Comparison of ENCODE assay signal across 16 cellular contexts in genomic region chr11:18264677-18265542, GRCh38. TPM values are rescaled to one million over a fixed set of nuclear protein-coding genes. Genes with fewer than 3 reads are reported as not detected.
DNase-seq lines count a peak whose midpoint lies in the region; ATAC-seq and TF ChIP-seq lines count a peak whose summit lies in the region.
"Had no signal": no experiment of that assay in that cellular context is flagged by ENCODE, and none has a peak within 500 bp of the region (broad histone marks: within the 10 kb centered on the region; RNA-seq: fewer than 3 reads in every experiment).

No MANE protein-coding gene starts in this region.

- peaks cover 26% of the 10 kb centered on the region for H3K4me1 Mint-ChIP-seq in dendritic cell treated with granulocyte-macrophage colony-stimulating factor and Interleukin-4, amounts not matched to agents 40 ng/mL and 50 ng/mL, for 4 days (ENCODE audit: low read depth)
- H3K4me1 Mint-ChIP-seq in memory B cell (peaks cover 27% of the 10 kb centered on the region), Calu3 (ENCODE audit: low read depth, unreplicated experiment) (peaks cover 31% of the 10 kb centered on the region)

- H3K36me3 Mint-ChIP-seq in dendritic cell treated with granulocyte-macrophage colony-stimulating factor and Interleukin-4, amounts not matched to agents 40 ng/mL and 50 ng/mL, for 4 days (ENCODE audit: low read depth) = no peaks in the 10 kb centered on the region
- H3K36me3 Mint-ChIP-seq in memory B cell (peaks cover 2% of the 10 kb centered on the region), Calu3 (ENCODE audit: insufficient read depth, unreplicated experiment) (peaks cover 3% of the 10 kb centered on the region)

- intact Hi-C loops in breast epithelium (cut with DNase I; ENCODE audit: low total_unique reads) (no loop called here), mammary epithelial cell (cut with micrococcal nuclease) (no loop called here), Calu3 (cut with micrococcal nuclease; ENCODE audit: unreplicated experiment) (no loop called here)
- intact Hi-C loops in dendritic cell treated with granulocyte-macrophage colony-stimulating factor and Interleukin-4, amounts not matched to agents 40 ng/mL and 50 ng/mL, for 4 days (cut with micrococcal nuclease) = no loop called here

- H3K27ac Mint-ChIP-seq in dendritic cell treated with granulocyte-macrophage colony-stimulating factor and Interleukin-4, amounts not matched to agents 40 ng/mL and 50 ng/mL, for 4 days = peak overlapping the region; percentile 23
- H3K27ac Mint-ChIP-seq in memory B cell = peak overlapping the region; percentile 90
- H3K27ac Mint-ChIP-seq in Calu3 (ENCODE audit: unreplicated experiment) = no peak overlapping the region
- H3K27ac Mint-ChIP-seq: CD4-positive, alpha-beta T cell had no signal

- H3K27me3 ChIP-seq in breast epithelium = no peaks in the 10 kb centered on the region
- H3K27me3 ChIP-seq in mammary epithelial cell (ENCODE audit: insufficient read depth, low read length) = no peaks in the 10 kb centered on the region

- H3K4me1 ChIP-seq in breast epithelium (no peaks in the 10 kb centered on the region), mammary epithelial cell (ENCODE audit: insufficient read depth, low read length) (peaks cover 17% of the 10 kb centered on the region)

- BruUV-seq in mammary epithelial cell (replicated peaks; lab: Mats Ljungman, UMichigan) (no TSS peak), Calu3 (replicated peaks; lab: Mats Ljungman, UMichigan) (no TSS peak)

- no peaks in the 10 kb centered on the region for H3K27me3 Mint-ChIP-seq in dendritic cell treated with granulocyte-macrophage colony-stimulating factor and Interleukin-4, amounts not matched to agents 40 ng/mL and 50 ng/mL, for 4 days
- no peaks in the 10 kb centered on the region for H3K27me3 Mint-ChIP-seq in memory B cell
- H3K27me3 Mint-ChIP-seq in Calu3 (ENCODE audit: unreplicated experiment) = no peaks in the 10 kb centered on the region
- H3K27me3 Mint-ChIP-seq: CD4-positive, alpha-beta T cell had no signal

- H3K4me3 Mint-ChIP-seq in dendritic cell treated with granulocyte-macrophage colony-stimulating factor and Interleukin-4, amounts not matched to agents 40 ng/mL and 50 ng/mL, for 4 days = no peak overlapping the region
- H3K4me3 Mint-ChIP-seq in memory B cell (no peak overlapping the region), Calu3 (ENCODE audit: low read depth, unreplicated experiment) (no peak overlapping the region)
- H3K4me3 Mint-ChIP-seq: CD4-positive, alpha-beta T cell had no signal

- H3K36me3 ChIP-seq in breast epithelium (no peaks in the 10 kb centered on the region), mammary epithelial cell (ENCODE audit: insufficient read depth, low read length) (no peaks in the 10 kb centered on the region)

- no peaks in the 10 kb centered on the region for H3K79me2 ChIP-seq in mammary epithelial cell (ENCODE audit: insufficient read depth, low read length)

- no peak for ATAC-seq in memory B cell (ENCODE audit: low read depth)
- no peak for ATAC-seq in GM19467 (IDR thresholded peaks at IDR 0.05; ENCODE audit: unreplicated experiment)
- ATAC-seq: A549, HCT116 had no signal

- H4K20me1 ChIP-seq in mammary epithelial cell (ENCODE audit: insufficient read depth, low read length) = no peaks in the 10 kb centered on the region

- TF ChIP-seq CTCF in breast epithelium (IDR thresholded peaks at IDR 0.05) = no peak
- TF ChIP-seq CTCF in mammary epithelial cell (conservative IDR thresholded peaks at IDR 0.05 in 1 of 2, IDR thresholded peaks at IDR 0.05 in 1 of 2; ENCODE audit: extremely low read depth in 1 of 2, insufficient read depth in 1 of 2, low read depth in 1 of 2, low read length in 2 of 2) = no peak
- no peak for TF ChIP-seq CTCF in Calu3 (IDR thresholded peaks at IDR 0.05; ENCODE audit: unreplicated experiment)

- TF ChIP-seq POLR2A in breast epithelium (IDR thresholded peaks at IDR 0.05) = no peak

- WGBS in mammary epithelial cell (ENCODE audit: low coverage, missing lambda C conversion rate) = 88% methylated on average over 1 of the region's 1 CpG

- no peak overlapping the region for H3K9ac ChIP-seq in mammary epithelial cell (ENCODE audit: insufficient read depth, low read length)
- H3K9ac ChIP-seq: GM23248 had no signal

- CTCF ChIA-PET in mammary epithelial cell (lab: Charles Lee; ENCODE audit: low non-redundant PET) = no interaction called here
- CTCF ChIA-PET in Calu3 (lab: Charles Lee) = no interaction called here

- no peak overlapping the region for H3K4me2 ChIP-seq in mammary epithelial cell (ENCODE audit: insufficient read depth, low read depth, low read length)
- H3K4me2 ChIP-seq: A549 had no signal

- peak overlapping the region; percentile 35 to 85 for H3K27ac ChIP-seq in breast epithelium
- H3K27ac ChIP-seq in mammary epithelial cell (ENCODE audit: insufficient read depth, low read depth, low read length) = no peak overlapping the region
- H3K27ac ChIP-seq: A549, GM23248 had no signal

- DNase-seq in breast epithelium (ENCODE audit: low spot score in 2 of 2) (no peak), mammary epithelial cell (no peak), memory B cell (ENCODE audit: low spot score in 2 of 2) (no peak), Ammon's horn (ENCODE audit: low spot score) (no peak), Calu3 (no peak), foreskin melanocyte (no peak)
- DNase-seq: CD4-positive, alpha-beta T cell; GM23248; KBM-7; NCI-H146; NCI-H2081; NCI-H510A treated with DMSO at 0.1 percent for 48 hours had no signal

- H3K9me3 Mint-ChIP-seq in dendritic cell treated with granulocyte-macrophage colony-stimulating factor and Interleukin-4, amounts not matched to agents 40 ng/mL and 50 ng/mL, for 4 days = no peaks in the 10 kb centered on the region
- H3K9me3 Mint-ChIP-seq in memory B cell = peaks cover 2% of the 10 kb centered on the region
- H3K9me3 Mint-ChIP-seq in Calu3 (ENCODE audit: low read depth, unreplicated experiment) = no peaks in the 10 kb centered on the region
- H3K9me3 Mint-ChIP-seq: CD4-positive, alpha-beta T cell had no signal

- H3K9me3 ChIP-seq in breast epithelium (no peaks in the 10 kb centered on the region), mammary epithelial cell (replicated peaks; ENCODE audit: insufficient read depth, low read length) (no peaks in the 10 kb centered on the region)
- H3K9me3 ChIP-seq: A549 had no signal

- dilution Hi-C loops in mammary epithelial cell (cut with HindIII; ENCODE audit: low sequenced_read_pairs) = no loop called here

- H2AFZ ChIP-seq in mammary epithelial cell (ENCODE audit: low read depth, low read length) = no peak overlapping the region
- H2AFZ ChIP-seq: GM23248 had no signal

- in situ Hi-C loops in mammary epithelial cell (cut with MboI; ENCODE audit: low sequenced_read_pairs in 2 of 2) = no loop called here

- H3K4me3 ChIP-seq in breast epithelium (no peak overlapping the region), mammary epithelial cell (replicated peaks in 1 of 3; ENCODE audit: insufficient read depth in 1 of 3, low read depth in 2 of 3, low read length in 3 of 3) (no peak overlapping the region)
- H3K4me3 ChIP-seq: A549, GM23248 had no signal

RNA-seq across cellular contexts. Expression of gene SAA1, which starts 1.2 kb away (rescaled TPM):
- total RNA-seq in breast epithelium = 1,000 to 10,000 TPM in 1 of 3 donors, 100 to 1,000 TPM in 1, 10 to 100 TPM in 1; 78.1 to 1,384 (median 818) TPM
- 100 to 1,000 TPM in 1 of 2 donors, 10 to 100 TPM in 1; 18.2 to 169 TPM for total RNA-seq in mammary epithelial cell
- 113 TPM for polyA plus RNA-seq in mammary epithelial cell
- 140 TPM for polyA minus RNA-seq in mammary epithelial cell
- total RNA-seq in Calu3 (2022) = 23.9 and 54.1 TPM in 2 replicates
- total RNA-seq: CD4-positive, alpha-beta T cell; GM23248 had no signal
- polyA plus RNA-seq: GM23248 had no signal

RNA-seq across cellular contexts. Expression of gene SAA2, which starts 16.4 kb away (rescaled TPM):
- total RNA-seq in breast epithelium (100 to 1,000 TPM in 2 of 3 donors, 1 to 10 TPM in 1; 7.5 to 567 (median 428) TPM), mammary epithelial cell (10 to 100 TPM in 1 of 2 donors, 1 to 10 TPM in 1; 2.7 to 17.9 TPM), Calu3 (2022) (22.0 and 31.5 TPM in 2 replicates)
- 9.6 TPM for polyA plus RNA-seq in mammary epithelial cell
- not detected for polyA minus RNA-seq in mammary epithelial cell
- total RNA-seq: GM23248 had no signal
- polyA plus RNA-seq: GM23248 had no signal

RNA-seq across cellular contexts. Expression of gene SAA4, which starts 28.3 kb away (rescaled TPM):
- total RNA-seq in breast epithelium (10 to 100 TPM in 1 of 3 donors, 1 to 10 TPM in 1, not detected in 1; 5.6 to 45.2 TPM), mammary epithelial cell (not detected), Calu3 (2022) (2.6 and 7.2 TPM in 2 replicates)
- polyA plus RNA-seq in mammary epithelial cell = not detected
- not detected for polyA minus RNA-seq in mammary epithelial cell
- total RNA-seq: CD4-positive, alpha-beta T cell; GM23248 had no signal
- polyA plus RNA-seq: A549, GM23248 had no signal

RNA-seq across cellular contexts. Expression of gene HPS5, which starts 57.0 kb away (rescaled TPM):
- 100 to 1,000 TPM in 1 of 3 donors, 10 to 100 TPM in 2; 18.7 to 166 (median 57.0) TPM for total RNA-seq in breast epithelium
- total RNA-seq in mammary epithelial cell = 100 to 1,000 TPM in 1 of 2 donors, 10 to 100 TPM in 1; 34.2 to 108 TPM
- 16.5 TPM for polyA plus RNA-seq in mammary epithelial cell
- polyA minus RNA-seq in mammary epithelial cell = 14.4 TPM
- 25.2 and 26.4 TPM in 2 replicates for total RNA-seq in Calu3 (2022)

RNA-seq across cellular contexts. Expression of gene GTF2H1, which starts 57.5 kb away (rescaled TPM):
- total RNA-seq in breast epithelium = 10 to 100 TPM; 73.1 to 83.7 (median 74.4) TPM
- total RNA-seq in mammary epithelial cell = 10 to 100 TPM; 67.5 to 98.9 TPM
- polyA plus RNA-seq in mammary epithelial cell = 39.2 TPM
- polyA minus RNA-seq in mammary epithelial cell = 10.6 TPM
- total RNA-seq in Calu3 (2022) = 43.0 and 44.3 TPM in 2 replicates
